ENCODE assay signal across 8 cellular contexts in the genomic region with DNA sequence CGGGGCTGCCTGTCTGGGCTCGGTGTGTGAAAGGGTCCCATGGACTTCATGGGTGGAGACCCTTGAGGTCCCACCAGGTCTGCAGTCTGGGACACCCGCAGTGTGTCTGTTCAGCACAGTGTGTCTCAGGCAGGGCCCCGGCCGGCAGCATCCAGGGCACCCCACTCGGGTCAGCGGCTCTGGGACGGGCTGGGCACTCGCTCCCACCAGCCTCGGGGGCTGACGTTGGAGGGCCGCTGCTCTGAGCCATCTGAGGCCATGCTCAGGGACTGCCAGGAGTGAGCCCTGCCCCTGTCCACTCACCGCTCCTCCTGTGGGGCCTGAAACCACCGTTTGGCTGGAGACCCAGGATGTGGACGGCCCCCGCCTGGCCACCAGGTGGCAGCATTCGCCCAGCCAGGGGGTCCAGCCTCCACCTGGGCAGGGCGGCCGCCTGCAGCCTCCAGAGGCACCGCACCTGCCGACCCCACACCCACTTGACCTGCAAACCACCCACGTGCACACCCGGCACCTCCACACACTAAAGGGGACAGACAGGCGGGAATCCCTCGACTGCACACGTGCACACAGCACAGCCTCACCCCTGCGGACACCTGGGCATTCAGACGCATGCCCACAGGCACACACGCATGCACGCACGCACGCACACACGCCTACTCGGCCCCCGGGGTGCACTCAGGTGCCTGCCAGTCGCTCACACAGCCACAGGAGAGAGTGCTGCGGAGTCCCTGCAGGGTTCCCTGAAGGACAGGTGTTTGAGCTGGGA. TPM values are rescaled to one million over a fixed set of nuclear protein-coding genes. Genes with fewer than 3 reads are reported as not detected.
DNase-seq lines count a peak whose midpoint lies in the region; ATAC-seq and TF ChIP-seq lines count a peak whose summit lies in the region.

No MANE protein-coding gene starts in this region.

- peak; percentile 95 for ATAC-seq in HCT116
- ATAC-seq in GM21423 (IDR thresholded peaks at IDR 0.05; ENCODE audit: unreplicated experiment): no peak

- peak overlapping the region; percentile 69 for H3K4me2 ChIP-seq in HCT116 (ENCODE audit: low read length)

- RAD21 ChIA-PET in HCT116 (lab: Charles Lee; ENCODE audit: low non-redundant PET in 1 of 2, low total read pairs in 2 of 2, uncharacterized antibody in 2 of 2, unreplicated experiment in 2 of 2): no interaction called here

- no peaks in the 10 kb centered on the region for H4K20me1 ChIP-seq in HCT116 (ENCODE audit: insufficient read depth)

- intact Hi-C loops in HCT116 (cut with micrococcal nuclease): loop anchor here (1.0 kb wide), 3 partner anchors 62 to 119 kb away; no protein-coding TSS in a partner anchor

- no peaks in the 10 kb centered on the region for H3K9me2 ChIP-seq in HCT116 (ENCODE audit: insufficient read depth)

- H2AFZ ChIP-seq in HCT116 (ENCODE audit: low read depth, low read length, poor library complexity, severe bottlenecking): no peak overlapping the region

- POLR2A ChIA-PET in HCT116 (lab: Charles Lee): no interaction called here

- H3K27me3 ChIP-seq in HCT116 (ENCODE audit: insufficient read depth, low read length): no peaks in the 10 kb centered on the region

- peaks cover 3 to 14% of the 10 kb centered on the region in 2 experiments; a peak in 3 of 4 replicates for H3K4me1 ChIP-seq in HCT116 (ENCODE audit: control insufficient read depth in 1 of 2, insufficient read depth in 2 of 2, low read length in 2 of 2)

- no peaks in the 10 kb centered on the region for H3K79me2 ChIP-seq in HCT116 (ENCODE audit: insufficient read depth, low read length)

- no peak for TF ChIP-seq RAD21 in HCT116 (IDR thresholded peaks at IDR 0.05; ENCODE audit: low read depth)

- CTCF ChIA-PET in HCT116 (lab: Charles Lee): interaction anchor here (0.9 kb wide), 1 partner anchor 9 kb away, joined by 6 read pairs; a partner anchor contains a TSS

- 0 out of 2 replicates have a peak overlapping the region, but pooled peaks have one; percentile 15 for H3K9ac ChIP-seq in HCT116 (ENCODE audit: low read length)

- TF ChIP-seq CTCF in HCT116 (IDR thresholded peaks at IDR 0.05 in 2 of 3, conservative IDR thresholded peaks at IDR 0.05 in 1 of 3; ENCODE audit: borderline replicate concordance in 1 of 3, insufficient read depth in 1 of 3, low read depth in 2 of 3, low read length in 2 of 3): peak in 2 of 3 experiments; percentile 98 to 100; a peak in 4 of 6 replicates

- no peak for TF ChIP-seq POLR2A in HCT116 (IDR thresholded peaks at IDR 0.05; ENCODE audit: borderline replicate concordance, extremely low read depth, insufficient read depth, insufficient read length)

- no peak overlapping the region for H3K4me3 ChIP-seq in HCT116 (replicated peaks in 1 of 2; ENCODE audit: low read depth in 1 of 2, low read length in 2 of 2)

- DNase-seq in COLO829 (ENCODE audit: low spot score) (peak; percentile 46), HCT116 (ENCODE audit: low read depth, low spot score) (peak; percentile 64), NCI-H526 (lab: John Stamatoyannopoulos, UW) (peak; percentile 29 to 82), ecto neural progenitor cell (ENCODE audit: low spot score) (peak; percentile 90), medulla oblongata (ENCODE audit: extremely low spot score) (peak; percentile 68)
- DNase-seq in activated CD4-positive, alpha-beta T cell treated with anti-CD3 and anti-CD28 coated beads, Interleukin-2, amount 50 U/mL, for 48 hours: peak; percentile 82 to 85
- DNase-seq in stimulated activated CD8-positive, alpha-beta memory T cell treated with anti-CD3 and anti-CD28 coated beads, Interleukin-4, amount 100 ng/mL, for 1 hour (ENCODE audit: low read depth in 2 of 2, low spot score in 1 of 2): peak; percentile 59 to 67

- no peaks in the 10 kb centered on the region for H3K36me3 ChIP-seq in HCT116 (ENCODE audit: control insufficient read depth in 1 of 2, insufficient read depth in 2 of 2, low read length in 2 of 2)

- BruUV-seq in HCT116 (replicated peaks; lab: Mats Ljungman, UMichigan): no TSS peak

- H3K9me3 ChIP-seq in HCT116 (ENCODE audit: control insufficient read depth in 1 of 2, insufficient read depth in 1 of 2, low read depth in 1 of 2, low read length in 2 of 2): no peaks in the 10 kb centered on the region

- H3K27ac ChIP-seq in HCT116 (ENCODE audit: low read depth, low read length): peak overlapping the region; percentile 9; the same call in 1 of the 2 replicates

TF ChIP-seq in HCT116, 20 proteins besides CTCF, POLR2A, EP300 and RAD21:
- TF ChIP-seq EGR1 (IDR thresholded peaks at IDR 0.05; ENCODE audit: low read depth): no peak
- peak; percentile 13 for TF ChIP-seq YY1 (IDR thresholded peaks at IDR 0.05; ENCODE audit: extremely low read depth, insufficient replicate concordance, low read depth, low read length)
TF ChIP-seq in HCT116: peak in this region for 1.

RNA-seq across cellular contexts. Expression of a gene that starts 10.1 kb away (rescaled TPM):
- 14.6 TPM for total RNA-seq in HCT116 (2021; ENCODE audit: unreplicated experiment)
- 5.6 and 6.4 TPM in 2 replicates for polyA plus RNA-seq in HCT116 (2012)
